Comparison of ENCODE assay signal across 6 cellular contexts in the genomic region with DNA sequence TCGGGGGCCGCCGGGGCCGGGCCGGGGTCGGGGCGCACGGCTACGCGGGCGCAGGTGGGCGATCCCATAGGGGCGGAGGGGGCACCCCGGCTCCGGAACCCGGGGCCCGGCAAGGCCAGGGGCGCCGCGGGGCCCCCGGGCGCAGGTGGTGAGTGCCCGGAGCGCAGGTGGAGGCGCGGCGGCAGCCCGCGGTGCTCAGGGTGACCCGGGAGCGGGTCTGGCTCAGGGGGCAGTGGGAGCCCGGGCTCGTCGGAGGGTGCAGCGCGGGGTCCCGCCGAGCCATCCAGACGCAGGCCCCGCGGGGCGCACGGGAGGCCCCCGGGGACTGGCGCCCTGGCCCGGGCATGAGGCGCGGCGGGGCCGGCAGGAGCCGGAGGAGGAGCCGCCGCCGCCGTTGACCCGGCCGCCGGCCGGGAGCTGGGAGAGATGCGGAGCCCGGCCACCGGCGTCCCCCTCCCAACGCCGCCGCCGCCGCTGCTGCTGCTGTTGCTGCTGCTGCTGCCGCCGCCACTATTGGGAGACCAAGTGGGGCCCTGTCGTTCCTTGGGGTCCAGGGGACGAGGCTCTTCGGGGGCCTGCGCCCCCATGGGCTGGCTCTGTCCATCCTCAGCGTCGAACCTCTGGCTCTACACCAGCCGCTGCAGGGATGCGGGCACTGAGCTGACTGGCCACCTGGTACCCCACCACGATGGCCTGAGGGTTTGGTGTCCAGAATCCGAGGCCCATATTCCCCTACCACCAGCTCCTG. TPM values are rescaled to one million over a fixed set of nuclear protein-coding genes. Genes with fewer than 3 reads are reported as not detected.
DNase-seq lines count a peak whose midpoint lies in the region; ATAC-seq, FAIRE-seq and TF ChIP-seq lines count a peak whose summit lies in the region.

No MANE protein-coding gene starts in this region.

- ATAC-seq in GM21723 (IDR thresholded peaks at IDR 0.05; ENCODE audit: unreplicated experiment) (peak; percentile 41), HepG2 (no peak; the same call in 2 of the 3 replicates)

- TF ChIP-seq RAD21 in HepG2 (CRISPR knock-in tag; IDR thresholded peaks at IDR 0.05), result no peak

- DNase-seq in AG20443 (ENCODE audit: low spot score) (peak; percentile 67), WERI-Rb-1 (no peak), HepG2 (ENCODE audit: low spot score) (no peak), SIG-M5 (lab: John Stamatoyannopoulos, UW) (no peak)
- DNase-seq in stimulated activated CD4-positive, alpha-beta T cell treated with anti-CD3 and anti-CD28 coated beads, Interleukin-2, amount 100 ng/mL, for 24 hours, result no peak

- H3K36me3 ChIP-seq in WERI-Rb-1, result peaks cover 39% of the 10 kb centered on the region
- no peaks in the 10 kb centered on the region; a peak in 1 of 5 replicates for H3K36me3 ChIP-seq in HepG2 (replicated peaks in 1 of 2; ENCODE audit: control insufficient read depth in 1 of 2, insufficient read depth in 2 of 2, low read length in 2 of 2)

- TF ChIP-seq EP300 in HepG2 (IDR thresholded peaks at IDR 0.05; ENCODE audit: low read depth in 2 of 2, low read length in 2 of 2), result no peak
- TF ChIP-seq EP300 in HepG2 (CRISPR knock-in tag; IDR thresholded peaks at IDR 0.05; ENCODE audit: borderline replicate concordance), result no peak

- peak overlapping the region; percentile 42 for H3K4me3 ChIP-seq in WERI-Rb-1 (ENCODE audit: low read depth, low read length)
- H3K4me3 ChIP-seq in HepG2 (replicated peaks in 1 of 3; ENCODE audit: insufficient read depth in 1 of 3, low read depth in 2 of 3, low read length in 3 of 3), result peak overlapping the region; percentile 56 to 67 (median 58); a peak in 5 of 6 replicates

- no peak overlapping the region for H2AFZ ChIP-seq in HepG2 (ENCODE audit: low read length)

- POLR2A ChIA-PET in HepG2 (lab: Yijun Ruan, JAX), result interaction anchor here (0.9 to 1.3 kb wide), 3 partner anchors 10 to 35 kb away, joined by 3 to 4 read pairs (median 3); no protein-coding TSS in a partner anchor

- no peaks in the 10 kb centered on the region for H4K20me1 ChIP-seq in HepG2 (ENCODE audit: insufficient read depth, low read length)

- in situ Hi-C loops in HepG2 (cut with HindIII; ENCODE audit: extremely low pct_ligation_motif_present, low pct_unique_long_range_greater_than_20kb), result no loop called here

- peaks cover 42% of the 10 kb centered on the region for H3K4me1 ChIP-seq in HepG2 (ENCODE audit: insufficient read depth, low read length)

- TF ChIP-seq POLR2A in HepG2 (IDR thresholded peaks at IDR 0.05; ENCODE audit: insufficient read depth in 1 of 2, low read depth in 2 of 2, low read length in 2 of 2), result no peak

- no peak for TF ChIP-seq CTCF in WERI-Rb-1 (IDR thresholded peaks at IDR 0.05; ENCODE audit: low read depth, low read length)
- no peak for TF ChIP-seq CTCF in HepG2 (CRISPR knock-in tag; IDR thresholded peaks at IDR 0.05)

- H3K27me3 ChIP-seq in WERI-Rb-1 (ENCODE audit: insufficient read depth, low read depth, severe bottlenecking) (no peaks in the 10 kb centered on the region), HepG2 (ENCODE audit: control insufficient read depth in 1 of 2, insufficient read depth in 2 of 2, low read length in 2 of 2) (peaks cover 4 to 28% of the 10 kb centered on the region in 2 experiments; a peak in 4 of 5 replicates)

- peak overlapping the region; percentile 54; the same call in 1 of the 2 replicates for H3K9ac ChIP-seq in HepG2 (ENCODE audit: insufficient read depth, low read depth, low read length)

- no peak overlapping the region for H3K27ac ChIP-seq in WERI-Rb-1
- no peak overlapping the region for H3K27ac ChIP-seq in HepG2 (ENCODE audit: extremely low read length, insufficient read depth, low read length)

- H3K4me2 ChIP-seq in HepG2 (ENCODE audit: low read depth, low read length), result peak overlapping the region; percentile 78

- FAIRE-seq in HepG2 (lab: Jason Lieb, UNC), result no peak

- CTCF ChIA-PET in HepG2 (lab: Yijun Ruan, JAX; ENCODE audit: low intra/inter-chr PET ratio, low total read pairs), result interaction anchor here (1.8 kb wide), 1 partner anchor 14 kb away, joined by 5 read pairs; no protein-coding TSS in a partner anchor

- BruUV-seq in HepG2 (replicated peaks; lab: Mats Ljungman, UMichigan), result no TSS peak

- H3K9me3 ChIP-seq in WERI-Rb-1 (ENCODE audit: severe bottlenecking) (peaks cover 10% of the 10 kb centered on the region), HepG2 (ENCODE audit: low read length) (no peaks in the 10 kb centered on the region)

- intact Hi-C loops in HepG2 (cut with micrococcal nuclease; ENCODE audit: unreplicated experiment), result loop anchor here (1.0 kb wide), 1 partner anchor 9 kb away; no protein-coding TSS in a partner anchor

- H3K79me2 ChIP-seq in HepG2 (ENCODE audit: insufficient read depth, low read length), result no peaks in the 10 kb centered on the region

- 5% methylated on average over 8 of the region's 80 CpGs for WGBS in HepG2 (ENCODE audit: low lambda C conversion rate)

RNA-seq across cellular contexts. Expression of gene CELSR2, which starts 0.5 kb away (rescaled TPM):
- total RNA-seq in HepG2 (2016; rRNA removed; fragmentation: Illumina TruSeq; extraction: Trizol), result 3.1 and 4.0 TPM in 2 replicates
- total RNA-seq in HepG2 (2016; cell fraction: cytosol; rRNA removed; fragmentation: Illumina TruSeq; extraction: Trizol; ENCODE audit: low read depth), result 1.9 and 2.7 TPM in 2 replicates
- total RNA-seq in HepG2 (2016; cell fraction: insoluble cytoplasmic fraction; rRNA removed; fragmentation: Illumina TruSeq; extraction: Trizol), result 2.4 and 4.3 TPM in 2 replicates
- 1.9 and 2.3 TPM in 2 replicates for total RNA-seq in HepG2 (2016; cell fraction: membrane; rRNA removed; fragmentation: Illumina TruSeq; extraction: Trizol)
- 7.6 and 9.5 TPM in 2 replicates for total RNA-seq in HepG2 (2016; cell fraction: nucleus; rRNA removed; fragmentation: Illumina TruSeq; extraction: Trizol)
- 6.6 and 7.8 TPM in 2 replicates for polyA plus RNA-seq in HepG2 (2011; rRNA removed)
- 3.6 and 4.4 TPM in 2 replicates for polyA plus RNA-seq in HepG2 (2011; cell fraction: cytosol; rRNA removed)
- 23.5 and 27.3 TPM in 2 replicates for polyA plus RNA-seq in HepG2 (2011; cell fraction: nucleus; rRNA removed)
- 5.9 and 7.3 TPM in 2 replicates for polyA plus RNA-seq in HepG2 (2012)
- polyA plus RNA-seq in HepG2 (2016; cell fraction: cytosol; fragmentation: Illumina TruSeq; extraction: Trizol; ENCODE audit: low read depth), result 0.35 and 0.41 TPM in 2 replicates
- polyA plus RNA-seq in HepG2 (2016; cell fraction: insoluble cytoplasmic fraction; fragmentation: Illumina TruSeq; extraction: Trizol; ENCODE audit: low read depth), result 2.4 and 3.9 TPM in 2 replicates
- polyA plus RNA-seq in HepG2 (2016; cell fraction: membrane; fragmentation: Illumina TruSeq; extraction: Trizol; ENCODE audit: low read depth), result 0.68 TPM in 2 replicates
- 18.1 and 20.4 TPM in 2 replicates for polyA plus RNA-seq in HepG2 (2016; cell fraction: nucleus; fragmentation: Illumina TruSeq; extraction: Trizol; ENCODE audit: insufficient read depth, low read depth)
- polyA minus RNA-seq in HepG2 (2011; rRNA and poly(A)+ RNA removed; ENCODE audit: low replicate concordance), result 25.8 and 30.0 TPM in 2 replicates
- 7.9 and 9.1 TPM in 2 replicates for polyA minus RNA-seq in HepG2 (2011; cell fraction: cytosol; rRNA and poly(A)+ RNA removed)
- 13.4 and 15.3 TPM in 2 replicates for polyA minus RNA-seq in HepG2 (2011; cell fraction: nucleus; rRNA and poly(A)+ RNA removed)

RNA-seq across cellular contexts. Expression of gene PSRC1, which starts 33.1 kb away (rescaled TPM):
- 26.5 and 28.6 TPM in 2 replicates for total RNA-seq in HepG2 (2016; rRNA removed; fragmentation: Illumina TruSeq; extraction: Trizol)
- 15.7 and 18.2 TPM in 2 replicates for total RNA-seq in HepG2 (2016; cell fraction: cytosol; rRNA removed; fragmentation: Illumina TruSeq; extraction: Trizol; ENCODE audit: low read depth)
- 23.7 and 27.5 TPM in 2 replicates for total RNA-seq in HepG2 (2016; cell fraction: insoluble cytoplasmic fraction; rRNA removed; fragmentation: Illumina TruSeq; extraction: Trizol)
- total RNA-seq in HepG2 (2016; cell fraction: membrane; rRNA removed; fragmentation: Illumina TruSeq; extraction: Trizol), result 24.4 and 25.4 TPM in 2 replicates
- total RNA-seq in HepG2 (2016; cell fraction: nucleus; rRNA removed; fragmentation: Illumina TruSeq; extraction: Trizol), result 23.6 and 27.9 TPM in 2 replicates
- 23.9 and 30.3 TPM in 2 replicates for polyA plus RNA-seq in HepG2 (2011; rRNA removed)
- 11.8 and 18.1 TPM in 2 replicates for polyA plus RNA-seq in HepG2 (2011; cell fraction: cytosol; rRNA removed)
- 104 and 135 TPM in 2 replicates for polyA plus RNA-seq in HepG2 (2011; cell fraction: nucleus; rRNA removed)
- polyA plus RNA-seq in HepG2 (2012), result 12.2 and 19.3 TPM in 2 replicates
- polyA plus RNA-seq in HepG2 (2016; cell fraction: cytosol; fragmentation: Illumina TruSeq; extraction: Trizol; ENCODE audit: low read depth), result 13.9 and 14.3 TPM in 2 replicates
- polyA plus RNA-seq in HepG2 (2016; cell fraction: insoluble cytoplasmic fraction; fragmentation: Illumina TruSeq; extraction: Trizol; ENCODE audit: low read depth), result 37.5 and 41.0 TPM in 2 replicates
- 24.3 and 27.2 TPM in 2 replicates for polyA plus RNA-seq in HepG2 (2016; cell fraction: membrane; fragmentation: Illumina TruSeq; extraction: Trizol; ENCODE audit: low read depth)
- 82.1 and 85.7 TPM in 2 replicates for polyA plus RNA-seq in HepG2 (2016; cell fraction: nucleus; fragmentation: Illumina TruSeq; extraction: Trizol; ENCODE audit: insufficient read depth, low read depth)
- polyA minus RNA-seq in HepG2 (2011; rRNA and poly(A)+ RNA removed; ENCODE audit: low replicate concordance), result 12.7 and 26.2 TPM in 2 replicates
- polyA minus RNA-seq in HepG2 (2011; cell fraction: cytosol; rRNA and poly(A)+ RNA removed), result 7.7 and 12.2 TPM in 2 replicates
- 12.3 and 21.4 TPM in 2 replicates for polyA minus RNA-seq in HepG2 (2011; cell fraction: nucleus; rRNA and poly(A)+ RNA removed)

RNA-seq across cellular contexts. Expression of gene SARS1, which starts 36.1 kb away (rescaled TPM):
- total RNA-seq in HepG2 (2016; rRNA removed; fragmentation: Illumina TruSeq; extraction: Trizol), result 134 and 166 TPM in 2 replicates
- total RNA-seq in HepG2 (2016; cell fraction: cytosol; rRNA removed; fragmentation: Illumina TruSeq; extraction: Trizol; ENCODE audit: low read depth), result 35.5 and 37.6 TPM in 2 replicates
- 133 and 171 TPM in 2 replicates for total RNA-seq in HepG2 (2016; cell fraction: insoluble cytoplasmic fraction; rRNA removed; fragmentation: Illumina TruSeq; extraction: Trizol)
- 59.1 and 63.3 TPM in 2 replicates for total RNA-seq in HepG2 (2016; cell fraction: membrane; rRNA removed; fragmentation: Illumina TruSeq; extraction: Trizol)
- 64.5 and 74.2 TPM in 2 replicates for total RNA-seq in HepG2 (2016; cell fraction: nucleus; rRNA removed; fragmentation: Illumina TruSeq; extraction: Trizol)
- polyA plus RNA-seq in HepG2 (2011; rRNA removed), result 103 and 142 TPM in 2 replicates
- polyA plus RNA-seq in HepG2 (2011; cell fraction: cytosol; rRNA removed), result 112 and 159 TPM in 2 replicates
- 105 and 142 TPM in 2 replicates for polyA plus RNA-seq in HepG2 (2011; cell fraction: nucleus; rRNA removed)
- 149 and 254 TPM in 2 replicates for polyA plus RNA-seq in HepG2 (2012)
- polyA plus RNA-seq in HepG2 (2016; cell fraction: cytosol; fragmentation: Illumina TruSeq; extraction: Trizol; ENCODE audit: low read depth), result 26.3 and 26.7 TPM in 2 replicates
- polyA plus RNA-seq in HepG2 (2016; cell fraction: insoluble cytoplasmic fraction; fragmentation: Illumina TruSeq; extraction: Trizol; ENCODE audit: low read depth), result 147 and 154 TPM in 2 replicates
- polyA plus RNA-seq in HepG2 (2016; cell fraction: membrane; fragmentation: Illumina TruSeq; extraction: Trizol; ENCODE audit: low read depth), result 40.9 and 46.0 TPM in 2 replicates
- polyA plus RNA-seq in HepG2 (2016; cell fraction: nucleus; fragmentation: Illumina TruSeq; extraction: Trizol; ENCODE audit: insufficient read depth, low read depth), result 89.4 and 93.0 TPM in 2 replicates
- 99.8 and 124 TPM in 2 replicates for polyA minus RNA-seq in HepG2 (2011; rRNA and poly(A)+ RNA removed; ENCODE audit: low replicate concordance)
- polyA minus RNA-seq in HepG2 (2011; cell fraction: cytosol; rRNA and poly(A)+ RNA removed), result 50.9 and 77.1 TPM in 2 replicates
- 83.3 and 131 TPM in 2 replicates for polyA minus RNA-seq in HepG2 (2011; cell fraction: nucleus; rRNA and poly(A)+ RNA removed)

RNA-seq across cellular contexts. Expression of gene MYBPHL, which starts 57.0 kb away (rescaled TPM):
- 3.8 and 5.7 TPM in 2 replicates for total RNA-seq in HepG2 (2016; rRNA removed; fragmentation: Illumina TruSeq; extraction: Trizol)
- total RNA-seq in HepG2 (2016; cell fraction: cytosol; rRNA removed; fragmentation: Illumina TruSeq; extraction: Trizol; ENCODE audit: low read depth), result 3.1 and 3.6 TPM in 2 replicates
- 2.8 and 5.0 TPM in 2 replicates for total RNA-seq in HepG2 (2016; cell fraction: insoluble cytoplasmic fraction; rRNA removed; fragmentation: Illumina TruSeq; extraction: Trizol)
- 3.2 and 3.4 TPM in 2 replicates for total RNA-seq in HepG2 (2016; cell fraction: membrane; rRNA removed; fragmentation: Illumina TruSeq; extraction: Trizol)
- total RNA-seq in HepG2 (2016; cell fraction: nucleus; rRNA removed; fragmentation: Illumina TruSeq; extraction: Trizol), result 2.4 and 2.6 TPM in 2 replicates
- polyA plus RNA-seq in HepG2 (2011; rRNA removed), result 3.7 and 6.1 TPM in 2 replicates
- 4.3 and 4.4 TPM in 2 replicates for polyA plus RNA-seq in HepG2 (2011; cell fraction: cytosol; rRNA removed)
- 6.0 and 7.0 TPM in 2 replicates for polyA plus RNA-seq in HepG2 (2011; cell fraction: nucleus; rRNA removed)
- 2.5 and 2.7 TPM in 2 replicates for polyA plus RNA-seq in HepG2 (2012)
- polyA plus RNA-seq in HepG2 (2016; cell fraction: cytosol; fragmentation: Illumina TruSeq; extraction: Trizol; ENCODE audit: low read depth), result 2.2 TPM in 2 replicates
- polyA plus RNA-seq in HepG2 (2016; cell fraction: insoluble cytoplasmic fraction; fragmentation: Illumina TruSeq; extraction: Trizol; ENCODE audit: low read depth), result 4.9 and 5.8 TPM in 2 replicates
- polyA plus RNA-seq in HepG2 (2016; cell fraction: membrane; fragmentation: Illumina TruSeq; extraction: Trizol; ENCODE audit: low read depth), result 2.6 and 2.9 TPM in 2 replicates
- polyA plus RNA-seq in HepG2 (2016; cell fraction: nucleus; fragmentation: Illumina TruSeq; extraction: Trizol; ENCODE audit: insufficient read depth, low read depth), result 4.3 and 5.1 TPM in 2 replicates
- 0.30 and 3.0 TPM in 2 replicates for polyA minus RNA-seq in HepG2 (2011; rRNA and poly(A)+ RNA removed; ENCODE audit: low replicate concordance)
- 1.1 and 1.3 TPM in 2 replicates for polyA minus RNA-seq in HepG2 (2011; cell fraction: cytosol; rRNA and poly(A)+ RNA removed)
- 2.3 and 2.9 TPM in 2 replicates for polyA minus RNA-seq in HepG2 (2011; cell fraction: nucleus; rRNA and poly(A)+ RNA removed)
